Comparison of ENCODE assay signal across 8 cellular contexts in the genomic region with DNA sequence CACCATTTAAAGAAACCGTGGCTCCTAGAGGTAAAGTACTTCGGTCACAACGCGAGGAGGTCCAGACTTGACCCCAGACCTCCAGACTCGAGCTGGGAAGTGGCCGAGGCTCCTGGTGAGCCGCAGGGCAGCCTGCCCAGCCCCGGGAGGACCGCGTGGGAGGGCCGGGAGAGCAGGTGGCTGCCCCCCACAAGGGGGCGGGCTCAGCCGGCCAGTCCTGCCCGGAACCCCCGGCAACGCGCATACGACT. TPM values are rescaled to one million over a fixed set of nuclear protein-coding genes. Genes with fewer than 3 reads are reported as not detected.
DNase-seq lines count a peak whose midpoint lies in the region; ATAC-seq and TF ChIP-seq lines count a peak whose summit lies in the region.

A gene (plus strand): TSS at position 214 of the 250 bp plus-strand sequence. CDS start 232 bp downstream, outside the sequence.

- CTCF ChIA-PET in AG04449 (lab: Yijun Ruan, JAX): interaction anchor here (1.1 to 1.9 kb wide), 4 partner anchors 12 to 134 kb away, joined by 3 to 6 read pairs (median 4); no protein-coding TSS in a partner anchor

- no peaks in the 10 kb centered on the region for H3K9me3 ChIP-seq in parathyroid adenoma (ENCODE audit: control insufficient read depth, low read length)

- H3K79me2 ChIP-seq in parathyroid adenoma: no peaks in the 10 kb centered on the region

- H3K27me3 ChIP-seq in foreskin keratinocyte (peaks cover 60% of the 10 kb centered on the region), parathyroid adenoma (ENCODE audit: control insufficient read depth, insufficient read depth, low read length) (no peaks in the 10 kb centered on the region)

- H3K4me3 ChIP-seq in AG04449 (ENCODE audit: low read depth, low read length) (peak within 1 kb of the TSS; percentile 53), parathyroid adenoma (ENCODE audit: low read depth, low read length) (peak within 1 kb of the TSS; percentile 44)

- POLR2A ChIA-PET in AG04449 (lab: Yijun Ruan, JAX): no interaction called here

- no peaks in the 10 kb centered on the region for H3K9me3 Mint-ChIP-seq in T-helper 1 cell treated with Interleukin-12 subunit alpha and Interleukin-12 subunit beta and Interleukin-4 antibody, amounts not matched to agents 30 μg/mL and 1 μg/mL, for 36 hours

- ATAC-seq in HG03439 (IDR thresholded peaks at IDR 0.05; ENCODE audit: unreplicated experiment) (peak; percentile 71), foreskin keratinocyte (no peak)

- H3K36me3 Mint-ChIP-seq in T-helper 1 cell treated with Interleukin-12 subunit alpha and Interleukin-12 subunit beta and Interleukin-4 antibody, amounts not matched to agents 30 μg/mL and 1 μg/mL, for 36 hours (ENCODE audit: low read depth): peaks cover 6% of the 10 kb centered on the region

- no peaks in the 10 kb centered on the region for H3K36me3 ChIP-seq in parathyroid adenoma (ENCODE audit: control insufficient read depth, insufficient read depth, low read length)

- peak within 1 kb of the TSS; percentile 78 for H2AFZ ChIP-seq in parathyroid adenoma

- H3K27ac ChIP-seq in foreskin keratinocyte (no peak within 1 kb of the TSS), parathyroid adenoma (no peak within 1 kb of the TSS)

- no peak within 1 kb of the TSS for H3K9ac ChIP-seq in parathyroid adenoma

- H3K4me3 Mint-ChIP-seq in T-helper 1 cell treated with Interleukin-12 subunit alpha and Interleukin-12 subunit beta and Interleukin-4 antibody, amounts not matched to agents 30 μg/mL and 1 μg/mL, for 36 hours: peak within 1 kb of the TSS; percentile 95

- peaks cover 43% of the 10 kb centered on the region for H3K4me1 Mint-ChIP-seq in T-helper 1 cell treated with Interleukin-12 subunit alpha and Interleukin-12 subunit beta and Interleukin-4 antibody, amounts not matched to agents 30 μg/mL and 1 μg/mL, for 36 hours (ENCODE audit: low read depth)

- no peak for DNase-seq in AG04449 (ENCODE audit: low read depth, low spot score)
- no peak for DNase-seq in GM13977 (ENCODE audit: low spot score)
- DNase-seq in foreskin keratinocyte: no peak
- no peak for DNase-seq in NCI-H510A (lab: John Stamatoyannopoulos, UW)
- no peak for DNase-seq in OCI-M2 (lab: John Stamatoyannopoulos, UW; ENCODE audit: unreplicated experiment)

- H3K27ac Mint-ChIP-seq in T-helper 1 cell treated with Interleukin-12 subunit alpha and Interleukin-12 subunit beta and Interleukin-4 antibody, amounts not matched to agents 30 μg/mL and 1 μg/mL, for 36 hours: peak within 1 kb of the TSS; percentile 89

- H3K4me1 ChIP-seq in foreskin keratinocyte (no peaks in the 10 kb centered on the region), parathyroid adenoma (no peaks in the 10 kb centered on the region)

- peak; percentile 35 for TF ChIP-seq CTCF in AG04449 (IDR thresholded peaks at IDR 0.05; ENCODE audit: insufficient read depth, low read length, missing control alignments)
- TF ChIP-seq CTCF in GM13977 (IDR thresholded peaks at IDR 0.05; ENCODE audit: extremely low read depth, insufficient read depth, missing control alignments): peak; percentile 52
- peak; percentile 56 for TF ChIP-seq CTCF in foreskin keratinocyte (conservative IDR thresholded peaks at IDR 0.05)
- peak; percentile 15 for TF ChIP-seq CTCF in parathyroid adenoma (IDR thresholded peaks at IDR 0.05)

- peak within 1 kb of the TSS; percentile 80 for H3K4me2 ChIP-seq in parathyroid adenoma (ENCODE audit: low read length)

- no peaks in the 10 kb centered on the region for H3K27me3 Mint-ChIP-seq in T-helper 1 cell treated with Interleukin-12 subunit alpha and Interleukin-12 subunit beta and Interleukin-4 antibody, amounts not matched to agents 30 μg/mL and 1 μg/mL, for 36 hours (ENCODE audit: low read depth)

- in situ Hi-C loops in GM13977 (cut with MboI; ENCODE audit: low pct_unique_long_range_greater_than_20kb, low sequenced_read_pairs, unreplicated experiment): no loop called here

RNA-seq across cellular contexts. Expression of the gene that starts here (rescaled TPM):
- total RNA-seq in foreskin keratinocyte: 0.07 and 0.11 TPM in 2 replicates
- 0.03 and 0.10 TPM in 2 replicates for polyA plus RNA-seq in foreskin keratinocyte
